ENCODE assay signal across 9 cellular contexts in the genomic region with DNA sequence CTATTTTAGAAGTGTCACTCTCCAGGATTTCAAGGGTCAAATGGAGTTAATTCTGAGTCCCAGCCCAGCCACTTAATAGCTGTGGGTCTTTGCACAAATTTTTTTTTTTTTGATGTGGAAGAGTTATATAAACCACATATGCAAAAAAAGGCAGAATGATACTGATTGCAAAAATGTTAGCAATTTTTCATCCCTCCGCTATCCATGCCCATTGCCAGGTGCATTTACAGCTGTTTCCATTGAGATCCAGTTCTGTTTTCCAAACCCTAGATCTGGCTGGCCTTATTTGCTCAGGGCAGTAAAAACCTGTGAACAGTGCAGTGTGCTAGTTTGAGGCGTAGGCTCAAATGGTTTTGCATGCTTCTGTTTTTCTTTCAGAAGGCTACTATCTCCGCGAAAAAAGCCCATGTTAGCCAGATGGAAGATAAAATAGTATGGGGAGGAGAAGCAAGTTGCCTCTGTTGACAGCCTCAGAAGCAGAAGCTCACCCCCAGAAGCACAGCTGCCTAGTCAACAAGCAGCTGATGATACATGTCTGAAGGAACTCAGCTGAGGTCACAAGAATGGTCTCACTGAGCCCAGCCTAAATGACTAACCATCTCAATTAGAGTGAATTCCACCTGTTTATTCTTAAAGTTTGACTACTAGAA. TPM values are rescaled to one million over a fixed set of nuclear protein-coding genes. Genes with fewer than 3 reads are reported as not detected.
DNase-seq lines count a peak whose midpoint lies in the region; ATAC-seq and TF ChIP-seq lines count a peak whose summit lies in the region.
"Had no signal": no experiment of that assay in that cellular context is flagged by ENCODE, and none has a peak within 500 bp of the region (broad histone marks: within the 10 kb centered on the region; RNA-seq: fewer than 3 reads in every experiment).

No MANE protein-coding gene starts in this region.

- H3K27ac ChIP-seq in cingulate gyrus (ENCODE audit: low read depth, low read length), result peak overlapping the region; percentile 47
- H3K27ac ChIP-seq: foreskin keratinocyte had no signal

- DNase-seq in activated CD4-positive, alpha-beta T cell treated with anti-CD3 and anti-CD28 coated beads for 36 hours, result peak; percentile 9
- no peak for DNase-seq in activated CD4-positive, alpha-beta T cell treated with anti-CD3 and anti-CD28 coated beads, Interleukin-2, amount 50 U/mL, for 48 hours
- DNase-seq in NAMALWA (ENCODE audit: low spot score) (peak; percentile 47), progenitor cell of endocrine pancreas (ENCODE audit: low spot score, unreplicated experiment) (no peak), NCI-H1092 treated with DMSO at 0.1 percent for 48 hours (lab: John Stamatoyannopoulos, UW) (no peak), GF-D8 (lab: John Stamatoyannopoulos, UW) (no peak)

- intact Hi-C loops in activated CD4-positive, alpha-beta T cell treated with anti-CD3 and anti-CD28 coated beads for 36 hours (cut with DNase I, micrococcal nuclease), result loop anchor here (5.0 to 10.0 kb wide), 3 partner anchors 228 to 888 kb away; a partner anchor contains a TSS

- H3K4me3 Mint-ChIP-seq in activated CD4-positive, alpha-beta T cell treated with anti-CD3 and anti-CD28 coated beads for 36 hours, result peak overlapping the region; percentile 97
- H3K4me3 Mint-ChIP-seq in progenitor cell of endocrine pancreas (ENCODE audit: low read depth), result peak overlapping the region; percentile 61

- H3K4me1 Mint-ChIP-seq in activated CD4-positive, alpha-beta T cell treated with anti-CD3 and anti-CD28 coated beads for 36 hours, result peaks cover 22% of the 10 kb centered on the region
- peaks cover 16% of the 10 kb centered on the region for H3K4me1 Mint-ChIP-seq in progenitor cell of endocrine pancreas (ENCODE audit: low read depth)

- TF ChIP-seq CTCF in progenitor cell of endocrine pancreas (IDR thresholded peaks at IDR 0.05; ENCODE audit: unreplicated experiment), result no peak

- POLR2A ChIA-PET in activated CD4-positive, alpha-beta T cell treated with anti-CD3 and anti-CD28 coated beads for 36 hours (lab: Charles Lee), result interaction anchor here (0.7 kb wide), 1 partner anchor 1326 kb away, joined by 6 read pairs; no protein-coding TSS in a partner anchor

- no peak for ATAC-seq in activated CD4-positive, alpha-beta T cell treated with anti-CD3 and anti-CD28 coated beads for 36 hours
- ATAC-seq in GM21737 (IDR thresholded peaks at IDR 0.05; ENCODE audit: unreplicated experiment), result no peak

- peak overlapping the region; percentile 75 for H3K27ac Mint-ChIP-seq in activated CD4-positive, alpha-beta T cell treated with anti-CD3 and anti-CD28 coated beads for 36 hours
- peak overlapping the region; percentile 100 for H3K27ac Mint-ChIP-seq in progenitor cell of endocrine pancreas

- H3K9me3 Mint-ChIP-seq in activated CD4-positive, alpha-beta T cell treated with anti-CD3 and anti-CD28 coated beads for 36 hours (ENCODE audit: low read depth), result no peaks in the 10 kb centered on the region
- peaks cover 4% of the 10 kb centered on the region for H3K9me3 Mint-ChIP-seq in progenitor cell of endocrine pancreas (ENCODE audit: low read depth)

- peaks cover 20% of the 10 kb centered on the region for H3K36me3 Mint-ChIP-seq in activated CD4-positive, alpha-beta T cell treated with anti-CD3 and anti-CD28 coated beads for 36 hours (ENCODE audit: low read depth)
- peaks cover 8% of the 10 kb centered on the region for H3K36me3 Mint-ChIP-seq in progenitor cell of endocrine pancreas (ENCODE audit: insufficient read depth)

- CTCF ChIA-PET in activated CD4-positive, alpha-beta T cell treated with anti-CD3 and anti-CD28 coated beads for 36 hours (lab: Charles Lee), result interaction anchor here (0.8 to 1.6 kb wide), 3 partner anchors 11 to 156 kb away, joined by 3 read pairs; no protein-coding TSS in a partner anchor

- no peaks in the 10 kb centered on the region for H3K27me3 Mint-ChIP-seq in activated CD4-positive, alpha-beta T cell treated with anti-CD3 and anti-CD28 coated beads for 36 hours
- no peaks in the 10 kb centered on the region for H3K27me3 Mint-ChIP-seq in progenitor cell of endocrine pancreas

RNA-seq across cellular contexts. Expression of a gene that starts 1.0 kb away (rescaled TPM):
- 10 to 100 TPM; 12.0 to 19.6 TPM for total RNA-seq in activated CD4-positive, alpha-beta T cell treated with anti-CD3 and anti-CD28 coated beads for 36 hours
- 21.3 and 21.7 TPM in 2 replicates for total RNA-seq in progenitor cell of endocrine pancreas

Comparison
In these comparisons a context has a peak if more than half of its experiments do, and no peak if none do; other contexts are left out.
1. DNase-seq: peak in activated CD4-positive, alpha-beta T cell treated with anti-CD3 and anti-CD28 coated beads for 36 hours (single experiment) and NAMALWA (single experiment); none in activated CD4-positive, alpha-beta T cell treated with anti-CD3 and anti-CD28 coated beads, Interleukin-2, amount 50 U/mL, for 48 hours (0 of 2), progenitor cell of endocrine pancreas (single experiment), NCI-H1092 treated with DMSO at 0.1 percent for 48 hours (single experiment) and GF-D8 (single experiment).